In genomic region chr9:5978523-5978922, GRCh38 we compare ENCODE assay signal across 1 cellular context.
A peak's percentile ranks its signal among the peaks of the same experiment; 100 is the strongest.
TF ChIP-seq lines count a peak whose summit lies in the region.

No MANE protein-coding gene starts in this region.

TF ChIP-seq in IMR-90, 13 proteins besides CTCF, POLR2A, EP300 and RAD21:
- TF ChIP-seq MAFK (IDR thresholded peaks at IDR 0.05; ENCODE audit: low read depth, low read length) (peak; percentile 49), RFX5 (IDR thresholded peaks at IDR 0.05; ENCODE audit: low read depth, low read length) (no peak)
